In genomic region chr6:26157838-26158580, GRCh38 we compare ENCODE assay signal across 8 cellular contexts.
DNase-seq lines count a peak whose midpoint lies in the region; ATAC-seq, FAIRE-seq and TF ChIP-seq lines count a peak whose summit lies in the region.

No MANE protein-coding gene starts in this region.

- H2AFZ ChIP-seq in GM12878 (ENCODE audit: control insufficient read depth, low read depth, low read length), result no peak overlapping the region

- no peak for TF ChIP-seq RAD21 in GM12878 (IDR thresholded peaks at IDR 0.05; ENCODE audit: insufficient read depth, low read depth, low read length)

- POLR2A ChIA-PET in GM12878 (lab: Charles Lee), result interaction anchor here (0.5 to 6.5 kb wide), 20 partner anchors 12 to 1674 kb away, joined by 3 to 119 read pairs (median 7); a partner anchor contains a TSS

- under 1% methylated on average over 37 of the region's 37 CpGs for WGBS in GM12878 (ENCODE audit: insufficient coverage, insufficient replicate concordance, low lambda C conversion rate, missing lambda C conversion rate)

- intact Hi-C loops in GM12878 (cut with micrococcal nuclease; ENCODE audit: unreplicated experiment), result loop anchor here (2.0 to 5.0 kb wide), 2 partner anchors 41 to 126 kb away; a partner anchor contains a TSS

- TF ChIP-seq POLR2A in GM18505 (IDR thresholded peaks at IDR 0.05; ENCODE audit: borderline replicate concordance, extremely low read depth, insufficient read depth, insufficient read length) (peak; percentile 97), GM12878 (IDR thresholded peaks at IDR 0.05; ENCODE audit: low read depth, low read length) (peak; percentile 78)

- FAIRE-seq in GM12878 (lab: Jason Lieb, UNC), result peak; percentile 23

- peak overlapping the region; percentile 94 for H3K27ac ChIP-seq in GM12878 (ENCODE audit: control insufficient read depth, insufficient read depth)

- peak overlapping the region; percentile 94 for H3K9ac ChIP-seq in GM12878 (ENCODE audit: control insufficient read depth, insufficient read depth, low read length)

- SMC1A ChIA-PET in GM12878 (lab: Charles Lee; ENCODE audit: uncharacterized antibody, unreplicated experiment), result interaction anchor here (1.0 to 5.7 kb wide), 15 partner anchors 12 to 101 kb away, joined by 3 to 50 read pairs (median 5); a partner anchor contains a TSS

- H3K36me3 ChIP-seq in GM12878 (ENCODE audit: control insufficient read depth in 2 of 2, insufficient read depth in 2 of 2, low read length in 1 of 2), result no peaks in the 10 kb centered on the region

- H3K4me3 ChIP-seq in GM12878, result peak overlapping the region; percentile 84

- BruUV-seq in GM12878 (replicated peaks; lab: Mats Ljungman, UMichigan), result TSS peak; percentile 85

- peaks cover 27% of the 10 kb centered on the region for H3K79me2 ChIP-seq in GM12878 (ENCODE audit: control insufficient read depth, insufficient read depth, low read length)

- DNase-seq in NCI-H2029 treated with DMSO at 0.1 percent for 48 hours (lab: John Stamatoyannopoulos, UW) (peak; percentile 99), T1000 (lab: John Stamatoyannopoulos, UW) (peak; percentile 93), GM12878 (ENCODE audit: low read depth, low spot score) (peak; percentile 99), hypothalamus (lab: John Stamatoyannopoulos, UW) (peak; percentile 15 to 93 (median 62)), retina (peak; percentile 96), NAMALWA (ENCODE audit: low spot score) (no peak)

- ATAC-seq in GM18505 (IDR thresholded peaks at IDR 0.05; ENCODE audit: unreplicated experiment) (peak; percentile 47), HG02973 (IDR thresholded peaks at IDR 0.05; ENCODE audit: unreplicated experiment) (peak; percentile 60), GM12878 (peak; percentile 71)

- in situ Hi-C loops in GM12878 (cut with MboI), result no loop called here

- RAD21 ChIA-PET in GM12878 (lab: Charles Lee; ENCODE audit: unreplicated experiment), result interaction anchor here (0.7 to 8.1 kb wide), 7 partner anchors 8 to 58 kb away, joined by 3 to 96 read pairs (median 4); a partner anchor contains a TSS

- no peak for TF ChIP-seq CTCF in GM12878 (IDR thresholded peaks at IDR 0.05 in 2 of 3, conservative IDR thresholded peaks at IDR 0.05 in 1 of 3; ENCODE audit: control insufficient read depth in 2 of 3, extremely low read depth in 1 of 3, insufficient read depth in 1 of 3, low read depth in 3 of 3, low read length in 3 of 3)

- H4K20me1 ChIP-seq in GM12878 (ENCODE audit: control insufficient read depth, insufficient read depth), result no peaks in the 10 kb centered on the region; the same call in 1 of the 2 replicates

- H3K27me3 ChIP-seq in GM12878 (replicated peaks in 1 of 2; ENCODE audit: control insufficient read depth in 2 of 2, insufficient read depth in 2 of 2, low read length in 1 of 2), result no peaks in the 10 kb centered on the region

- H3K4me2 ChIP-seq in GM12878 (ENCODE audit: control insufficient read depth, insufficient read depth), result peak overlapping the region; percentile 39

- no peaks in the 10 kb centered on the region for H3K9me3 ChIP-seq in GM12878 (replicated peaks; ENCODE audit: control insufficient read depth, insufficient read depth, low read length)

- CTCF ChIA-PET in GM12878 (lab: Yijun Ruan, JAX), result interaction anchor here (0.9 to 1.7 kb wide), 6 partner anchors 13 to 132 kb away, joined by 3 to 7 read pairs (median 5); no protein-coding TSS in a partner anchor

- H3K4me1 ChIP-seq in GM12878 (ENCODE audit: control insufficient read depth, insufficient read depth, low read length), result peaks cover 11% of the 10 kb centered on the region

- peak in 1 of 2 experiments; percentile 46; a peak in 1 of 4 replicates for TF ChIP-seq EP300 in GM12878 (IDR thresholded peaks at IDR 0.05; ENCODE audit: borderline replicate concordance in 1 of 2, control insufficient read depth in 1 of 2, low read depth in 2 of 2, low read length in 2 of 2)

TF ChIP-seq in GM12878, 131 proteins besides CTCF, POLR2A, EP300 and RAD21 (continues in another document):
- TF ChIP-seq SP1 (IDR thresholded peaks at IDR 0.05; ENCODE audit: low read depth, low read length), result peak; percentile 83
- TF ChIP-seq SPI1 (IDR thresholded peaks at IDR 0.05; ENCODE audit: borderline replicate concordance, insufficient read depth, low read depth, low read length), result no peak
- TF ChIP-seq ESRRA (IDR thresholded peaks at IDR 0.05; ENCODE audit: low read length), result no peak
- TF ChIP-seq HDGF (IDR thresholded peaks at IDR 0.05), result no peak
- no peak for TF ChIP-seq ZZZ3 (IDR thresholded peaks at IDR 0.05; ENCODE audit: control insufficient read depth, insufficient read length, low read depth)
- peak; percentile 20; the same call in 1 of the 2 replicates for TF ChIP-seq IKZF1 (conservative IDR thresholded peaks at IDR 0.05)
- TF ChIP-seq ZNF24 (IDR thresholded peaks at IDR 0.05), result no peak; the same call in 1 of the 2 replicates
- TF ChIP-seq CREM (IDR thresholded peaks at IDR 0.05; ENCODE audit: low read depth), result peak; percentile 71
- TF ChIP-seq EGR1 (IDR thresholded peaks at IDR 0.05; ENCODE audit: borderline replicate concordance in 1 of 2, low read depth in 2 of 2, low read length in 2 of 2), result peak in 1 of 2 experiments; percentile 33; a peak in 1 of 3 replicates
- no peak for TF ChIP-seq REST (IDR thresholded peaks at IDR 0.05; ENCODE audit: low read depth, low read length)
- TF ChIP-seq POLR2AphosphoS5 (IDR thresholded peaks at IDR 0.05; ENCODE audit: low read length), result peak; percentile 65
- TF ChIP-seq SMC3 (IDR thresholded peaks at IDR 0.05; ENCODE audit: borderline replicate concordance, low read length), result no peak
- peak; percentile 8 for TF ChIP-seq BACH1 (IDR thresholded peaks at IDR 0.05; ENCODE audit: borderline replicate concordance)
- peak; percentile 7; the same call in 1 of the 2 replicates for TF ChIP-seq PAX5 (IDR thresholded peaks at IDR 0.05; ENCODE audit: borderline replicate concordance, low read depth, low read length)
- no peak for TF ChIP-seq SUPT20H (IDR thresholded peaks at IDR 0.05; ENCODE audit: borderline replicate concordance, control insufficient read depth, low read depth, low read length)
- peak; percentile 74 for TF ChIP-seq NKRF (conservative IDR thresholded peaks at IDR 0.05)
- peak; percentile 31; the same call in 1 of the 2 replicates for TF ChIP-seq CBX5 (IDR thresholded peaks at IDR 0.05; ENCODE audit: low read depth)
- peak; percentile 70; the same call in 1 of the 2 replicates for TF ChIP-seq LARP7 (IDR thresholded peaks at IDR 0.05)
